25 cellular contexts compared by ENCODE assay signal in genomic region chr1:184445997-184446396, GRCh38.
"Had no signal": no experiment of that assay in that cellular context is flagged by ENCODE, and none has a peak within 500 bp of the region (broad histone marks: within the 10 kb centered on the region; RNA-seq: fewer than 3 reads in every experiment).

No MANE protein-coding gene starts in this region.

- H3K4me3 ChIP-seq: stomach, suprapubic skin, testis, thoracic aorta, thyroid gland, tibial artery, tibial nerve, transverse colon, upper lobe of left lung, upper lobe of right lung, uterus, vagina had no signal

- ATAC-seq: stimulated activated effector memory CD8-positive, alpha-beta T cell treated with anti-CD3 and anti-CD28 coated beads, Interleukin-12 subunit alpha, Interleukin-12 subunit beta, amount 100 ng/mL, for 72 hours; stimulated activated memory B cell treated with anti-CD40 and anti-IgM and Interleukin-4, amounts not matched to agents 10 μg/mL and 1 μg/mL and 100 μg/mL, for 72 hours; stimulated activated naive B cell treated with anti-CD40 and anti-IgM and Interleukin-4, amounts not matched to agents 10 μg/mL and 1 μg/mL and 100 μg/mL, for 72 hours; stimulated activated naive CD8-positive, alpha-beta T cell treated with anti-CD3 and anti-CD28 coated beads, Interleukin-15, amount 100 ng/mL, for 72 hours; stimulated activated naive CD8-positive, alpha-beta T cell treated with anti-CD3 and anti-CD28 coated beads, Interleukin-15, Interleukin-2, amounts not matched to agents 100 U/mL and 50 U/mL, for 24 hours; upper lobe of right lung had no signal

- H3K9me3 ChIP-seq: stomach, suprapubic skin, testis, thoracic aorta, thyroid gland, tibial artery, tibial nerve, transverse colon, upper lobe of left lung, upper lobe of right lung, uterus, vagina had no signal

- H3K36me3 ChIP-seq: stomach, suprapubic skin, thoracic aorta, thyroid gland, tibial artery, tibial nerve, transverse colon, upper lobe of left lung, upper lobe of right lung, uterus, vagina had no signal

- DNase-seq: stimulated activated CD4-positive, alpha-beta T cell treated with anti-CD3 and anti-CD28 coated beads, Interleukin-2, amount 100 ng/mL, for 48 hours; stimulated activated CD4-positive, alpha-beta T cell treated with anti-CD3 and anti-CD28 coated beads, Interleukin-4, amount 100 ng/mL, for 1 hour; stimulated activated CD4-positive, alpha-beta T cell treated with anti-CD3 and anti-CD28 coated beads, Interleukin-4, amount 100 ng/mL, for 24 hours; stimulated activated CD4-positive, alpha-beta T cell treated with anti-CD3 and anti-CD28 coated beads, Interleukin-4, amount 100 ng/mL, for 4 hours; stimulated activated CD8-positive, alpha-beta memory T cell treated with anti-CD3 and anti-CD28 coated beads, Interleukin-4, amount 100 ng/mL, for 48 hours; stimulated activated naive B cell treated with anti-CD40 and anti-IgM and Interleukin-4, amounts not matched to agents 10 μg/mL and 1 μg/mL and 100 μg/mL, for 72 hours; stimulated activated naive CD4-positive, alpha-beta T cell; stimulated activated naive CD4-positive, alpha-beta T cell treated with Interleukin-2 at 50 U/mL for 16 hours; stimulated activated naive CD8-positive, alpha-beta T cell treated with anti-CD3 and anti-CD28 coated beads, Interleukin-15, amount 100 ng/mL, for 72 hours; stimulated activated naive CD8-positive, alpha-beta T cell treated with anti-CD3 and anti-CD28 coated beads, Interleukin-15, Interleukin-2, amounts not matched to agents 100 U/mL and 50 U/mL, for 24 hours; stomach; substantia nigra; testis; thyroid gland; tibial artery; transverse colon; upper lobe of left lung; upper lobe of right lung; uterus had no signal

- H3K4me1 ChIP-seq: testis, thyroid gland, tibial artery, upper lobe of right lung had no signal

- H3K27me3 ChIP-seq: stomach, suprapubic skin, testis, thyroid gland, tibial artery, tibial nerve, transverse colon, upper lobe of left lung, upper lobe of right lung, uterus, vagina had no signal

- H3K27ac ChIP-seq: stomach, suprapubic skin, testis, thoracic aorta, thyroid gland, tibial artery, tibial nerve, transverse colon, upper lobe of left lung, upper lobe of right lung, uterus, vagina had no signal
